ENCODE assay signal across 8 cellular contexts in the genomic region with DNA sequence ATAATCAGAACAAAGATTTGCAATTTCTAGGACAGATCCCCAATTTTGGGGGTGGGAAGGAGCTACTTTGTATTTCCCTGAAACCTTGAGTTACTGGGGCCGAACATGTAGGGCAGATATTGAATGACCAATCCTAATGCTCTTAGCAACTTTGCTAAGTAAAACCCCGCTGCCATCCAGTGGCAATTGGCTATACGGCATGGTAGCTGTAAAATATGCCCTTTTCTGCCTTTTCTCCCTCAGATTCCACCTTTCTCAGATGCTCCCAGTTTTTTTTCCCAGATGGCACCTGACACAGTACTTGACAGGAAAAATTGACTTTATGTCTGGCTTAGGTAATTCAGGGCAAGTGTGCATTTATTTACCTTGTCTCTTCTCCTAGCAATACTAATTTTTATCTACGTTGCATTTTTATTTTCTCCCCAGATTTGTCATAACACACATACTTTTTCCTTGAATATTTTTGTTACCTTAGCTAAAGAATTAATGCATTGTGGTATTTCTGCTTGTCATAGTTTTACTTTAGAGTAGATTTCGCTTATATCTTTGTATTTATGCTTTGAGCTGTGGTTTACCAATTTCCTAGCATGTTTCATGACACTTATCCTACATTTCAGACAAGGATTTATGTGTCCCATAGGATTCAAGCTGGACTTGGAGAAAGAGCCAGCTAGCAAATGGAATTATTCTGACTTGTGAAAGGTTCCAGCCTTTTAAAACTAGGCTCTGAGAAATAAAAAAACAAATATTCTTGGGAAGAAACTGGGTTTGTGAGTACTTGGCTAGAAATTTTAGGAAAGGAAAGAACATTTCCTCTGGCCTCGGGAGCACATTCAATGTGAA. TPM values are rescaled to one million over a fixed set of nuclear protein-coding genes. Genes with fewer than 3 reads are reported as not detected.
DNase-seq lines count a peak whose midpoint lies in the region; ATAC-seq, FAIRE-seq and TF ChIP-seq lines count a peak whose summit lies in the region.

No MANE protein-coding gene starts in this region.

- H3K4me3 Mint-ChIP-seq in CD4-positive, alpha-beta memory T cell = peak overlapping the region in 2 of 8 donors; percentile 52 to 66

- peak in 3 of 5 donors; percentile 36 to 41 (median 38) for DNase-seq in CD4-positive, alpha-beta memory T cell
- DNase-seq in Jurkat, Clone E6-1 (ENCODE audit: low read depth, low spot score) = peak; percentile 60
- DNase-seq in bronchial epithelial cell (ENCODE audit: low read depth) (peak; percentile 60), iris pigment epithelial cell (ENCODE audit: low read depth) (peak; percentile 76), NCI-H2171 treated with DMSO at 0.1 percent for 48 hours (lab: John Stamatoyannopoulos, UW) (no peak)
- peak; percentile 33 for DNase-seq in stimulated activated CD4-positive, alpha-beta T cell treated with anti-CD3 and anti-CD28 coated beads, Interleukin-12 subunit alpha, Interleukin-12 subunit beta, amount 100 ng/mL, for 4 hours

- ATAC-seq in GM19035 (IDR thresholded peaks at IDR 0.05; ENCODE audit: unreplicated experiment) (peak; percentile 52), SK-N-SH treated with all-trans-retinoic acid at 6 μM for 48 hours (peak; percentile 93)

- intact Hi-C loops in CD4-positive, alpha-beta memory T cell (cut with micrococcal nuclease) = loop anchor here (1.0 to 10.0 kb wide), 4 partner anchors 760 to 1948 kb away; no protein-coding TSS in a partner anchor

- H3K36me3 Mint-ChIP-seq in CD4-positive, alpha-beta memory T cell = no peaks in the 10 kb centered on the region

- H3K4me1 Mint-ChIP-seq in CD4-positive, alpha-beta memory T cell = peaks cover 79 to 96% (median 89%) of the 10 kb centered on the region in 4 donors

- no peaks in the 10 kb centered on the region for H3K27me3 Mint-ChIP-seq in CD4-positive, alpha-beta memory T cell

- peaks cover 95% of the 10 kb centered on the region for H3K4me1 ChIP-seq in CD4-positive, alpha-beta memory T cell (ENCODE audit: insufficient read depth, low read length)

- no peaks in the 10 kb centered on the region for H3K9me3 ChIP-seq in CD4-positive, alpha-beta memory T cell (ENCODE audit: control insufficient read depth in 1 of 2, low read length in 2 of 2)

- H3K4me3 ChIP-seq in CD4-positive, alpha-beta memory T cell (ENCODE audit: low read length in 2 of 2) = no peak overlapping the region
- H3K4me3 ChIP-seq in Jurkat, Clone E6-1 (ENCODE audit: low read length) = no peak overlapping the region
- no peak overlapping the region for H3K4me3 ChIP-seq in bronchial epithelial cell (ENCODE audit: low read depth, low read length)

- peak overlapping the region in 5 of 7 donors; percentile 1 to 93 (median 62) for H3K27ac Mint-ChIP-seq in CD4-positive, alpha-beta memory T cell

- H3K36me3 ChIP-seq in CD4-positive, alpha-beta memory T cell (ENCODE audit: insufficient read depth, low read length) = no peaks in the 10 kb centered on the region
- peaks cover 4% of the 10 kb centered on the region for H3K36me3 ChIP-seq in bronchial epithelial cell (ENCODE audit: control insufficient read depth, insufficient read depth, low read length)

- H3K27me3 ChIP-seq in CD4-positive, alpha-beta memory T cell (ENCODE audit: insufficient read depth, low read length) = no peaks in the 10 kb centered on the region
- no peaks in the 10 kb centered on the region for H3K27me3 ChIP-seq in bronchial epithelial cell (ENCODE audit: control insufficient read depth, insufficient read depth, low read length)

- no peaks in the 10 kb centered on the region for H3K9me3 Mint-ChIP-seq in CD4-positive, alpha-beta memory T cell

- POLR2A ChIA-PET in CD4-positive, alpha-beta memory T cell (lab: Charles Lee; ENCODE audit: partially characterized antibody) = interaction anchor here (0.6 to 13.2 kb wide), 8 partner anchors 18 to 1086 kb away, joined by 3 to 179 read pairs (median 4); a partner anchor contains a TSS

- FAIRE-seq in bronchial epithelial cell (lab: Jason Lieb, UNC) = peak; percentile 55

- CTCF ChIA-PET in CD4-positive, alpha-beta memory T cell (lab: Charles Lee; ENCODE audit: partially characterized antibody) = interaction anchor here (0.9 to 5.9 kb wide), 26 partner anchors 9 to 1097 kb away, joined by 3 to 84 read pairs (median 4); a partner anchor contains a TSS

- no peak overlapping the region for H3K27ac ChIP-seq in CD4-positive, alpha-beta memory T cell (ENCODE audit: low read depth, low read length)

- TF ChIP-seq CTCF in bronchial epithelial cell (IDR thresholded peaks at IDR 0.05; ENCODE audit: insufficient read depth, low read length, severe bottlenecking) = peak; percentile 74

TF ChIP-seq in SK-N-SH treated with all-trans-retinoic acid at 6 μM for 48 hours, 23 proteins besides CTCF, POLR2A, EP300 and RAD21:
- no peak for TF ChIP-seq ZFP30 (CRISPR knock-in tag; IDR thresholded peaks at IDR 0.05)
- TF ChIP-seq ZNF70 (CRISPR knock-in tag; IDR thresholded peaks at IDR 0.05) = no peak
- TF ChIP-seq ESRRG (CRISPR knock-in tag; IDR thresholded peaks at IDR 0.05) = no peak
- TF ChIP-seq RARB (CRISPR knock-in tag; IDR thresholded peaks at IDR 0.05) = no peak
TF ChIP-seq in SK-N-SH treated with all-trans-retinoic acid at 6 μM for 48 hours: peak in this region for 0.

RNA-seq across cellular contexts. Expression of a gene that starts 37.3 kb away (rescaled TPM):
- total RNA-seq in CD4-positive, alpha-beta memory T cell = 100 to 1,000 TPM; 151 to 152 TPM
- 10 to 100 TPM; 92.6 to 98.3 TPM for polyA plus RNA-seq in CD4-positive, alpha-beta memory T cell
- 16.1 TPM for polyA plus RNA-seq in Jurkat, Clone E6-1 (2012; ENCODE audit: insufficient read depth, insufficient read length)
- total RNA-seq in bronchial epithelial cell = 12.7 and 15.5 TPM in 2 replicates
